20 cellular contexts compared by ENCODE assay signal in the genomic region with DNA sequence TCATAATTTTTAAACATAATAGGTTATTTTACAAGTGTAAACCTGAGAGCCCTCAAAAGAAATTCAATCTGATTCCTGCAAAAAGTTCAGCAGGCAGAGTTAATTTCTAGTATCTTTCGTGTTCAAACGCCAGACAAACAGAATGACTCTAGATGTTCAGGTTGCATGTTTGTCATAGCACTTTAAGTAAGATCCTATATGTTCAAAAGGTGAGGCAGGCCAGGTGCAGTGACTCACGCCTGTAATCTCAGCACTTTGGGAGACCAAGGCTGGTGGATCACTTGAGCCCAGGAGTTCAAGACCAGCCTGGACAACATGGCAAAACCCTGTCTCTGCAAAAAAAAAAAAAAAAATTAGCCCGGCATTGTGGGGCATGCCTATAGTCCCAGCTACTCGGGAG. TPM values are rescaled to one million over a fixed set of nuclear protein-coding genes. Genes with fewer than 3 reads are reported as not detected.
"Had no signal": no experiment of that assay in that cellular context is flagged by ENCODE, and none has a peak within 500 bp of the region (broad histone marks: within the 10 kb centered on the region; RNA-seq: fewer than 3 reads in every experiment).

No MANE protein-coding gene starts in this region.

- H3K4me3 ChIP-seq: heart right ventricle, testis, uterus had no signal

- H3K27ac ChIP-seq: cardiac muscle cell, gastrocnemius medialis, heart right ventricle, neural progenitor cell, testis, uterus had no signal

- H3K27me3 ChIP-seq: pancreas, testis, uterus had no signal

- H3K4me1 ChIP-seq: testis, uterus had no signal

- DNase-seq: activated CD4-positive, alpha-beta memory T cell treated with anti-CD3 and anti-CD28 coated beads for 36 hours; activated naive CD8-positive, alpha-beta T cell treated with anti-CD3 and anti-CD28 coated beads, Interleukin-2, amount 10 ng/mL, durations not matched to agents 7 days and 5 days; activated T-cell treated with anti-CD3 and anti-CD28 coated beads, Interleukin-2, amount 50 U/mL, for 72 hours; anterior cingulate cortex; effector CD4-positive, alpha-beta T cell; gastrocnemius medialis; heart right ventricle; islet precursor cell; pancreas; stimulated activated CD4-positive, alpha-beta T cell treated with anti-CD3 and anti-CD28 coated beads, Interleukin-4, amount 100 ng/mL, for 1 hour; stimulated activated CD8-positive, alpha-beta memory T cell treated with anti-CD3 and anti-CD28 coated beads, Interleukin-4, amount 100 ng/mL, for 48 hours; stimulated activated naive CD8-positive, alpha-beta T cell treated with anti-CD3 and anti-CD28 coated beads, Interleukin-15, Interleukin-2, amounts not matched to agents 100 U/mL and 50 U/mL, for 24 hours; T1000; testis; uterus had no signal

- ATAC-seq: activated T-cell treated with anti-CD3 and anti-CD28 coated beads, Interleukin-2, amount 50 U/mL, for 72 hours; gastrocnemius medialis; heart right ventricle; pancreas; stimulated activated naive CD8-positive, alpha-beta T cell treated with anti-CD3 and anti-CD28 coated beads, Interleukin-15, Interleukin-2, amounts not matched to agents 100 U/mL and 50 U/mL, for 24 hours had no signal

- H3K36me3 ChIP-seq: cardiac muscle cell, gastrocnemius medialis, heart right ventricle, neural progenitor cell, pancreas, uterus had no signal

- H3K9me3 ChIP-seq: gastrocnemius medialis, heart right ventricle, pancreas, testis, uterus had no signal

RNA-seq across cellular contexts. Expression of a gene that starts 1.1 kb away (rescaled TPM):
- total RNA-seq: activated CD4-positive, alpha-beta memory T cell treated with anti-CD3 and anti-CD28 coated beads for 36 hours; cardiac muscle cell; endothelial cell of umbilical vein; mesenteric fat pad; myocyte had no signal
